In the genomic region with DNA sequence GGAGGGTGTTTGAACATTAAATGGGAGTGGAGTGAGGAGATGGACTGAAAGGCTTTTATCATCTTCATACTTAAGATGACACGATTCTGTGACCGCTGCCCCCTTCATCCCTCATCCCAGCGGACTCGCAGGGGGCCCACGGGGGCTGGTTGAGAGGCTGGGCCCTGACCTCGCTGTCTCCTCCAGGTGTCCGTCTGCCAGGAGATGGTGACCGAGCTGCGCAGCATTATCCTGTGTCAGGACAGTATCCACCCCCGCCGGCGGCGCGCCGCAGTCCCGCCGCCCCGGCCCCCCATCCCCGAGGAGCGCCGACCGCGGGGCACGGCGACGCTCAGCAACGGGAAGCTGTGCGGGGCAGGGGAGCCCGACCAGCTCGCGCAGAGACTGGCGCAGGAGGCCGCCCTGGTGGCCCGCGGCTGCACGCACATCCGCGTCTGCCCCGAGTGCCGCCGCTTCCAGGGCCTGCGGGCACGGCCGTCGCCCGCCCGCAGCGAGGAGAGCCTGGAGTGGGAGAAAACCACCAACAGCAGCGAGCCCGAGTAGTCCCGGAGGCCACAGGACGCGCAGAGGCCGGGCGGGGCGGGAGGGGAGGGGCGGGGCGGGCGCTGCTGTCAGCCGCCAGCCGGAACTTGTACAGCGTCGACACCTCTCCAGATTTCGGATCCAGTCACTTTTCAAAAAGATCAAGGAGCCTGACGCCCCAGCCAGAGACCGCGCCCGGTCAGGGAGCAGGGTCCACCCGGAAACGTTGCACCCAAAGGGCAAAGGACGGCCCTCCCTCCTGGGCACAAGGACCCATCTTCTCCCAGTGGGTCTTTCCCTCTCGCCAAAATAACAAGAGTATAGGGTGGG, we compare ENCODE assay signal across 10 cellular contexts. TPM values are rescaled to one million over a fixed set of nuclear protein-coding genes. Genes with fewer than 3 reads are reported as not detected.
DNase-seq lines count a peak whose midpoint lies in the region; ATAC-seq, FAIRE-seq and TF ChIP-seq lines count a peak whose summit lies in the region.
"Had no signal": no experiment of that assay in that cellular context is flagged by ENCODE, and none has a peak within 500 bp of the region (broad histone marks: within the 10 kb centered on the region; RNA-seq: fewer than 3 reads in every experiment).

No MANE protein-coding gene starts in this region.

- CTCF ChIA-PET in activated B cell treated with CpG ODN at 0.5 μM for 24 hours (lab: Charles Lee) (no interaction called here), HepG2 (lab: Yijun Ruan, JAX; ENCODE audit: low intra/inter-chr PET ratio, low total read pairs) (no interaction called here)

- H3K36me3 ChIP-seq in colonic mucosa = no peaks in the 10 kb centered on the region
- H3K36me3 ChIP-seq in HepG2 (replicated peaks in 1 of 2; ENCODE audit: control insufficient read depth in 1 of 2, insufficient read depth in 2 of 2, low read length in 2 of 2) = no peaks in the 10 kb centered on the region

- peaks cover 8% of the 10 kb centered on the region for H3K4me1 Mint-ChIP-seq in activated B cell treated with CpG ODN at 0.5 μM for 24 hours

- no peaks in the 10 kb centered on the region for H3K9me3 Mint-ChIP-seq in activated B cell treated with CpG ODN at 0.5 μM for 24 hours

- H2AFZ ChIP-seq in HepG2 (ENCODE audit: low read length) = no peak overlapping the region

- H3K4me1 ChIP-seq in colonic mucosa (no peaks in the 10 kb centered on the region), HepG2 (ENCODE audit: insufficient read depth, low read length) (peaks cover 19% of the 10 kb centered on the region)

- H3K27ac ChIP-seq in colonic mucosa (no peak overlapping the region), HepG2 (ENCODE audit: extremely low read length, insufficient read depth, low read length) (no peak overlapping the region)

- no peak overlapping the region for H3K27ac Mint-ChIP-seq in activated B cell treated with CpG ODN at 0.5 μM for 24 hours

- POLR2A ChIA-PET in activated B cell treated with CpG ODN at 0.5 μM for 24 hours (lab: Charles Lee) (interaction anchor here (0.7 kb wide), 1 partner anchor 60 kb away, joined by 4 read pairs; no protein-coding TSS in a partner anchor), HepG2 (lab: Yijun Ruan, JAX) (no interaction called here)

- FAIRE-seq in HepG2 (lab: Jason Lieb, UNC) = no peak
- FAIRE-seq: islet of Langerhans had no signal

- H3K79me2 ChIP-seq in HepG2 (ENCODE audit: insufficient read depth, low read length) = no peaks in the 10 kb centered on the region

- intact Hi-C loops in activated B cell treated with CpG ODN at 0.5 μM for 24 hours (cut with micrococcal nuclease) (no loop called here), colonic mucosa (cut with DNase I) (no loop called here), HepG2 (cut with micrococcal nuclease; ENCODE audit: unreplicated experiment) (no loop called here)

- 2% methylated on average over 7 of the region's 72 CpGs for WGBS in HepG2 (ENCODE audit: low lambda C conversion rate)

- ATAC-seq in activated B cell treated with CpG ODN at 0.5 μM for 24 hours (ENCODE audit: low read depth) (peak; percentile 77), HepG2 (peak; percentile 99), HG03280 (IDR thresholded peaks at IDR 0.05; ENCODE audit: unreplicated experiment) (no peak)

- H4K20me1 ChIP-seq in HepG2 (ENCODE audit: insufficient read depth, low read length) = no peaks in the 10 kb centered on the region; the same call in 1 of the 2 replicates

- H3K27me3 ChIP-seq in colonic mucosa (no peaks in the 10 kb centered on the region), HepG2 (ENCODE audit: control insufficient read depth in 1 of 2, insufficient read depth in 2 of 2, low read length in 2 of 2) (peaks cover 0 to 31% of the 10 kb centered on the region in 2 experiments; a peak in 4 of 5 replicates)

- peak overlapping the region; percentile 20 for H3K4me3 ChIP-seq in Jurkat, Clone E6-1 (ENCODE audit: low read length)
- H3K4me3 ChIP-seq in colonic mucosa (peak overlapping the region; percentile 30), HepG2 (replicated peaks in 1 of 3; ENCODE audit: insufficient read depth in 1 of 3, low read depth in 2 of 3, low read length in 3 of 3) (peak overlapping the region; percentile 51 to 61 (median 53))

- in situ Hi-C loops in HepG2 (cut with HindIII; ENCODE audit: extremely low pct_ligation_motif_present, low pct_unique_long_range_greater_than_20kb) = no loop called here

- H3K4me2 ChIP-seq in HepG2 (ENCODE audit: low read depth, low read length) = peak overlapping the region; percentile 73

- H3K27me3 Mint-ChIP-seq in activated B cell treated with CpG ODN at 0.5 μM for 24 hours = peaks cover 53% of the 10 kb centered on the region

- no peak for TF ChIP-seq POLR2A in HepG2 (IDR thresholded peaks at IDR 0.05; ENCODE audit: insufficient read depth in 1 of 2, low read depth in 2 of 2, low read length in 2 of 2)

- BruUV-seq in HepG2 (replicated peaks; lab: Mats Ljungman, UMichigan) = no TSS peak

- peak overlapping the region; percentile 59 for H3K4me3 Mint-ChIP-seq in activated B cell treated with CpG ODN at 0.5 μM for 24 hours

- no peaks in the 10 kb centered on the region for H3K36me3 Mint-ChIP-seq in activated B cell treated with CpG ODN at 0.5 μM for 24 hours (ENCODE audit: low read depth)

- TF ChIP-seq EP300 in HepG2 (IDR thresholded peaks at IDR 0.05; ENCODE audit: low read depth in 2 of 2, low read length in 2 of 2) (no peak), HepG2 (CRISPR knock-in tag; IDR thresholded peaks at IDR 0.05; ENCODE audit: borderline replicate concordance) (no peak)

- TF ChIP-seq RAD21 in HepG2 (CRISPR knock-in tag; IDR thresholded peaks at IDR 0.05) = no peak

- H3K9me3 ChIP-seq in colonic mucosa (no peaks in the 10 kb centered on the region), HepG2 (ENCODE audit: low read length) (no peaks in the 10 kb centered on the region)

- no peak for TF ChIP-seq CTCF in activated B cell treated with CpG ODN at 0.5 μM for 24 hours (IDR thresholded peaks at IDR 0.05)
- no peak for TF ChIP-seq CTCF in colonic mucosa (IDR thresholded peaks at IDR 0.05)
- TF ChIP-seq CTCF in HepG2 (CRISPR knock-in tag; IDR thresholded peaks at IDR 0.05) = peak; percentile 29; the same call in 1 of the 2 replicates

- DNase-seq in NCI-H524 (lab: John Stamatoyannopoulos, UW) (peak; percentile 29 to 52), NCI-H524 treated with DMSO at 0.1 percent for 48 hours (lab: John Stamatoyannopoulos, UW) (no peak), activated B cell treated with CpG ODN at 0.5 μM for 24 hours (no peak), colonic mucosa (peak; percentile 38), HepG2 (ENCODE audit: low spot score) (peak; percentile 15)
- DNase-seq in Jurkat, Clone E6-1 (ENCODE audit: low read depth, low spot score) = peak; percentile 42
- DNase-seq in stimulated activated CD4-positive, alpha-beta T cell treated with anti-CD3 and anti-CD28 coated beads, TNF-alpha, amount 100 ng/mL, for 24 hours (ENCODE audit: low read depth in 3 of 3) = peak; percentile 2 to 21 (median 7)
- DNase-seq: DND-41 had no signal

- H3K9ac ChIP-seq in colonic mucosa (ENCODE audit: low read depth in 2 of 2, low read length in 2 of 2) (peak overlapping the region in 1 of 2 donors; percentile 43), HepG2 (ENCODE audit: insufficient read depth, low read depth, low read length) (no peak overlapping the region)

TF ChIP-seq in HepG2, 621 proteins besides CTCF, POLR2A, EP300 and RAD21 (continues in another document):
- TF ChIP-seq YEATS4 (CRISPR knock-in tag; IDR thresholded peaks at IDR 0.05; ENCODE audit: borderline replicate concordance) = 0 out of 2 replicates have a peak, but pooled peaks have one; percentile 22
- TF ChIP-seq, protein P1, sequence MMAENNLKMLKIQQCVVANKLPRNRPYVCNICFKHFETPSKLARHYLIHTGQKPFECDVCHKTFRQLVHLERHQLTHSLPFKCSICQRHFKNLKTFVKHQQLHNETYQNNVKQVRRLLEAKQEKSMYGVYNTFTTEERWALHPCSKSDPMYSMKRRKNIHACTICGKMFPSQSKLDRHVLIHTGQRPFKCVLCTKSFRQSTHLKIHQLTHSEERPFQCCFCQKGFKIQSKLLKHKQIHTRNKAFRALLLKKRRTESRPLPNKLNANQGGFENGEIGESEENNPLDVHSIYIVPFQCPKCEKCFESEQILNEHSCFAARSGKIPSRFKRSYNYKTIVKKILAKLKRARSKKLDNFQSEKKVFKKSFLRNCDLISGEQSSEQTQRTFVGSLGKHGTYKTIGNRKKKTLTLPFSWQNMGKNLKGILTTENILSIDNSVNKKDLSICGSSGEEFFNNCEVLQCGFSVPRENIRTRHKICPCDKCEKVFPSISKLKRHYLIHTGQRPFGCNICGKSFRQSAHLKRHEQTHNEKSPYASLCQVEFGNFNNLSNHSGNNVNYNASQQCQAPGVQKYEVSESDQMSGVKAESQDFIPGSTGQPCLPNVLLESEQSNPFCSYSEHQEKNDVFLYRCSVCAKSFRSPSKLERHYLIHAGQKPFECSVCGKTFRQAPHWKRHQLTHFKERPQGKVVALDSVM (CRISPR knock-in tag; IDR thresholded peaks at IDR 0.05) = 0 out of 2 replicates have a peak, but pooled peaks have one; percentile 19

RNA-seq across cellular contexts. Expression of a gene that starts 38.0 kb away (rescaled TPM):
- polyA plus RNA-seq in Jurkat, Clone E6-1 (2012; ENCODE audit: insufficient read depth, insufficient read length) = 3.2 TPM
- 16.5 and 17.9 TPM in 2 replicates for total RNA-seq in activated B cell treated with CpG ODN at 0.5 μM for 24 hours
- 10 to 100 TPM in 1 of 2 donors, 1 to 10 TPM in 1; 7.5 to 10.1 TPM for total RNA-seq in colonic mucosa
- 12.5 and 12.8 TPM in 2 replicates for total RNA-seq in HepG2 (2016; rRNA removed; fragmentation: Illumina TruSeq; extraction: Trizol)
- total RNA-seq in HepG2 (2016; cell fraction: cytosol; rRNA removed; fragmentation: Illumina TruSeq; extraction: Trizol; ENCODE audit: low read depth) = 33.1 and 42.8 TPM in 2 replicates
- 11.9 and 13.3 TPM in 2 replicates for total RNA-seq in HepG2 (2016; cell fraction: insoluble cytoplasmic fraction; rRNA removed; fragmentation: Illumina TruSeq; extraction: Trizol)
- 26.5 and 32.1 TPM in 2 replicates for total RNA-seq in HepG2 (2016; cell fraction: membrane; rRNA removed; fragmentation: Illumina TruSeq; extraction: Trizol)
- 15.5 and 16.2 TPM in 2 replicates for total RNA-seq in HepG2 (2016; cell fraction: nucleus; rRNA removed; fragmentation: Illumina TruSeq; extraction: Trizol)
- polyA plus RNA-seq in HepG2 (2011; rRNA removed) = 5.3 and 6.1 TPM in 2 replicates
- 2.4 and 3.4 TPM in 2 replicates for polyA plus RNA-seq in HepG2 (2011; cell fraction: cytosol; rRNA removed)
- polyA plus RNA-seq in HepG2 (2011; cell fraction: nucleus; rRNA removed) = 7.1 and 10.7 TPM in 2 replicates
- polyA plus RNA-seq in HepG2 (2012) = 4.4 and 5.6 TPM in 2 replicates
- 0.63 and 0.92 TPM in 2 replicates for polyA plus RNA-seq in HepG2 (2016; cell fraction: cytosol; fragmentation: Illumina TruSeq; extraction: Trizol; ENCODE audit: low read depth)
- polyA plus RNA-seq in HepG2 (2016; cell fraction: insoluble cytoplasmic fraction; fragmentation: Illumina TruSeq; extraction: Trizol; ENCODE audit: low read depth) = 9.6 and 11.1 TPM in 2 replicates
- 3.2 and 4.1 TPM in 2 replicates for polyA plus RNA-seq in HepG2 (2016; cell fraction: membrane; fragmentation: Illumina TruSeq; extraction: Trizol; ENCODE audit: low read depth)
- polyA plus RNA-seq in HepG2 (2016; cell fraction: nucleus; fragmentation: Illumina TruSeq; extraction: Trizol; ENCODE audit: insufficient read depth, low read depth) = 11.5 and 13.9 TPM in 2 replicates
- polyA minus RNA-seq in HepG2 (2011; rRNA and poly(A)+ RNA removed; ENCODE audit: low replicate concordance) = 7.2 and 7.5 TPM in 2 replicates
- polyA minus RNA-seq in HepG2 (2011; cell fraction: cytosol; rRNA and poly(A)+ RNA removed) = 9.1 and 12.5 TPM in 2 replicates
- polyA minus RNA-seq in HepG2 (2011; cell fraction: nucleus; rRNA and poly(A)+ RNA removed) = 48.6 and 49.1 TPM in 2 replicates

Comparison
In these comparisons a context has a peak if more than half of its experiments do, and no peak if none do; other contexts are left out.
1. DNase-seq: peak in NCI-H524 (2 of 2), Jurkat, Clone E6-1 (single experiment), colonic mucosa (single experiment), HepG2 (single experiment) and stimulated activated CD4-positive, alpha-beta T cell treated with anti-CD3 and anti-CD28 coated beads, TNF-alpha, amount 100 ng/mL, for 24 hours (3 of 3); none in NCI-H524 treated with DMSO at 0.1 percent for 48 hours (single experiment) and activated B cell treated with CpG ODN at 0.5 μM for 24 hours (single experiment).
2. Peak in every context shown above with its lines, with median percentiles within 50 percentile points of each other: H3K4me3 ChIP-seq.